In genomic region chr17:47605006-47605405, GRCh38 we compare ENCODE assay signal across 16 cellular contexts. TPM values are rescaled to one million over a fixed set of nuclear protein-coding genes. Genes with fewer than 3 reads are reported as not detected.
DNase-seq lines count a peak whose midpoint lies in the region; ATAC-seq and TF ChIP-seq lines count a peak whose summit lies in the region.
"Had no signal": no experiment of that assay in that cellular context is flagged by ENCODE, and none has a peak within 500 bp of the region (broad histone marks: within the 10 kb centered on the region; RNA-seq: fewer than 3 reads in every experiment).

No MANE protein-coding gene starts in this region.

- intact Hi-C loops in MCF 10A (cut with micrococcal nuclease), result no loop called here
- intact Hi-C loops in breast epithelium (cut with DNase I; ENCODE audit: low total_unique reads), result no loop called here
- intact Hi-C loops in stomach (cut with DNase I; ENCODE audit: low total_unique reads), result no loop called here

- no peak overlapping the region for H3K4me3 Mint-ChIP-seq in MCF 10A (ENCODE audit: unreplicated experiment)
- no peak overlapping the region for H3K4me3 Mint-ChIP-seq in glutamatergic neuron (ENCODE audit: unreplicated experiment)
- H3K4me3 Mint-ChIP-seq in natural killer cell treated with Interleukin-12 subunit alpha and Interleukin-12 subunit beta and Interleukin-15 and Interleukin-18, amount 100 ng/mL, for 72 hours, result no peak overlapping the region
- H3K4me3 Mint-ChIP-seq: CD4-positive, alpha-beta T cell had no signal

- H3K27ac ChIP-seq in breast epithelium, result no peak overlapping the region
- peak overlapping the region; percentile 3 for H3K27ac ChIP-seq in SK-N-MC
- peak overlapping the region in 3 of 5 donors; percentile 12 to 48 (median 27) for H3K27ac ChIP-seq in stomach
- H3K27ac ChIP-seq: epithelial cell of prostate, upper lobe of left lung had no signal

- CTCF ChIA-PET in MCF 10A (lab: Yijun Ruan, JAX), result interaction anchor here (0.6 to 4.3 kb wide), 5 partner anchors 10 to 604 kb away, joined by 3 to 24 read pairs (median 3); no protein-coding TSS in a partner anchor

- H3K36me3 Mint-ChIP-seq in MCF 10A (ENCODE audit: insufficient read depth, unreplicated experiment) (peaks cover 94% of the 10 kb centered on the region), glutamatergic neuron (ENCODE audit: unreplicated experiment) (no peaks in the 10 kb centered on the region)
- H3K36me3 Mint-ChIP-seq in natural killer cell treated with Interleukin-12 subunit alpha and Interleukin-12 subunit beta and Interleukin-15 and Interleukin-18, amount 100 ng/mL, for 72 hours, result peaks cover 22% of the 10 kb centered on the region

- TF ChIP-seq CTCF in MCF 10A (IDR thresholded peaks at IDR 0.05; ENCODE audit: unreplicated experiment), result no peak
- TF ChIP-seq CTCF in breast epithelium (IDR thresholded peaks at IDR 0.05), result no peak
- no peak for TF ChIP-seq CTCF in glutamatergic neuron (IDR thresholded peaks at IDR 0.05; ENCODE audit: partially characterized antibody, unreplicated experiment)
- no peak for TF ChIP-seq CTCF in stomach (IDR thresholded peaks at IDR 0.05)

- H3K36me3 ChIP-seq in breast epithelium (no peaks in the 10 kb centered on the region), SK-N-MC (ENCODE audit: insufficient read depth, low read length) (peaks cover 35% of the 10 kb centered on the region), stomach (peaks cover 42 to 98% (median 92%) of the 10 kb centered on the region in 4 donors)

- POLR2A ChIA-PET in MCF 10A (lab: Yijun Ruan, JAX), result interaction anchor here (0.7 to 1.4 kb wide), 3 partner anchors 9 to 14 kb away, joined by 3 read pairs; no protein-coding TSS in a partner anchor

- H3K27me3 ChIP-seq in breast epithelium (no peaks in the 10 kb centered on the region), stomach (no peaks in the 10 kb centered on the region)
- H3K27me3 ChIP-seq: upper lobe of left lung had no signal

- H3K4me3 ChIP-seq in breast epithelium (no peak overlapping the region), SK-N-MC (no peak overlapping the region), stomach (no peak overlapping the region)
- H3K4me3 ChIP-seq: coronary artery, HAP-1, upper lobe of left lung had no signal

- WGBS in stomach, 5 donors, result 52 to 77% (median 69%) methylated on average over 1 of the region's 1 CpG

- no peaks in the 10 kb centered on the region for H3K9me3 Mint-ChIP-seq in MCF 10A (ENCODE audit: unreplicated experiment)
- no peaks in the 10 kb centered on the region for H3K9me3 Mint-ChIP-seq in glutamatergic neuron (ENCODE audit: unreplicated experiment)
- H3K9me3 Mint-ChIP-seq in natural killer cell treated with Interleukin-12 subunit alpha and Interleukin-12 subunit beta and Interleukin-15 and Interleukin-18, amount 100 ng/mL, for 72 hours, result no peaks in the 10 kb centered on the region
- H3K9me3 Mint-ChIP-seq: CD4-positive, alpha-beta T cell had no signal

- no peak overlapping the region for H3K9ac ChIP-seq in SK-N-MC (ENCODE audit: insufficient read length)

- H3K4me1 ChIP-seq in breast epithelium, result no peaks in the 10 kb centered on the region
- H3K4me1 ChIP-seq in stomach, result peaks cover 0 to 32% (median 13%) of the 10 kb centered on the region in 4 donors
- H3K4me1 ChIP-seq: upper lobe of left lung had no signal

- no peak for TF ChIP-seq POLR2A in breast epithelium (IDR thresholded peaks at IDR 0.05)
- no peak for TF ChIP-seq POLR2A in stomach (IDR thresholded peaks at IDR 0.05)

- peak overlapping the region; percentile 36 for H3K27ac Mint-ChIP-seq in MCF 10A (ENCODE audit: low read depth, unreplicated experiment)
- H3K27ac Mint-ChIP-seq in glutamatergic neuron (ENCODE audit: unreplicated experiment), result peak overlapping the region; percentile 56
- H3K27ac Mint-ChIP-seq in natural killer cell treated with Interleukin-12 subunit alpha and Interleukin-12 subunit beta and Interleukin-15 and Interleukin-18, amount 100 ng/mL, for 72 hours, result no peak overlapping the region
- H3K27ac Mint-ChIP-seq: CD4-positive, alpha-beta T cell had no signal

- H3K27me3 Mint-ChIP-seq in MCF 10A (ENCODE audit: insufficient read depth, unreplicated experiment), result no peaks in the 10 kb centered on the region
- no peaks in the 10 kb centered on the region for H3K27me3 Mint-ChIP-seq in glutamatergic neuron (ENCODE audit: unreplicated experiment)
- H3K27me3 Mint-ChIP-seq in natural killer cell treated with Interleukin-12 subunit alpha and Interleukin-12 subunit beta and Interleukin-15 and Interleukin-18, amount 100 ng/mL, for 72 hours, result no peaks in the 10 kb centered on the region
- H3K27me3 Mint-ChIP-seq: CD4-positive, alpha-beta T cell had no signal

- no TSS peak for BruUV-seq in MCF 10A (replicated peaks; lab: Mats Ljungman, UMichigan)

- H3K9me3 ChIP-seq in breast epithelium, result no peaks in the 10 kb centered on the region
- H3K9me3 ChIP-seq in SK-N-MC (ENCODE audit: low read depth, low read length), result no peaks in the 10 kb centered on the region
- H3K9me3 ChIP-seq in stomach, result no peaks in the 10 kb centered on the region
- H3K9me3 ChIP-seq: HAP-1, upper lobe of left lung had no signal

- DNase-seq in MCF 10A (ENCODE audit: unreplicated experiment) (no peak), breast epithelium (ENCODE audit: low spot score in 2 of 2) (no peak), SK-N-MC (ENCODE audit: low read depth, low spot score) (no peak), glutamatergic neuron (no peak), stomach (no peak), DMS53 treated with DMSO at 0.1 percent for 48 hours (lab: John Stamatoyannopoulos, UW; ENCODE audit: unreplicated experiment) (no peak)
- no peak for DNase-seq in natural killer cell treated with Interleukin-12 subunit alpha and Interleukin-12 subunit beta and Interleukin-15 and Interleukin-18, amount 100 ng/mL, for 72 hours (ENCODE audit: low spot score)
- DNase-seq: anterior cingulate cortex; CD4-positive, alpha-beta T cell; NCI-H1417 treated with DMSO at 0.1 percent for 48 hours; stimulated activated CD4-positive, alpha-beta T cell treated with anti-CD3 and anti-CD28 coated beads, Interleukin-12 subunit alpha, Interleukin-12 subunit beta, amount 100 ng/mL, for 4 hours; upper lobe of left lung had no signal

- H3K4me1 Mint-ChIP-seq in MCF 10A (ENCODE audit: insufficient read depth, unreplicated experiment), result peaks cover 21% of the 10 kb centered on the region
- H3K4me1 Mint-ChIP-seq in glutamatergic neuron (ENCODE audit: low read depth, unreplicated experiment), result peaks cover 13% of the 10 kb centered on the region
- H3K4me1 Mint-ChIP-seq in natural killer cell treated with Interleukin-12 subunit alpha and Interleukin-12 subunit beta and Interleukin-15 and Interleukin-18, amount 100 ng/mL, for 72 hours (ENCODE audit: low read depth in 2 of 2), result peaks cover 2 to 5% of the 10 kb centered on the region in 2 donors

- no peak for ATAC-seq in GM21423 (IDR thresholded peaks at IDR 0.05; ENCODE audit: unreplicated experiment)
- no peak for ATAC-seq in natural killer cell treated with Interleukin-12 subunit alpha and Interleukin-12 subunit beta and Interleukin-15 and Interleukin-18, amount 100 ng/mL, for 72 hours

- TF ChIP-seq EP300 in stomach (IDR thresholded peaks at IDR 0.05), result no peak

RNA-seq across cellular contexts. Expression of gene KPNB1, which starts 44.7 kb away (rescaled TPM):
- total RNA-seq in MCF 10A (2022) (522 and 609 TPM in 2 replicates), breast epithelium (100 to 1,000 TPM; 148 to 238 (median 189) TPM), glutamatergic neuron (ENCODE audit: unreplicated experiment) (350 TPM), stomach (100 to 1,000 TPM; 155 to 669 (median 198) TPM)
- polyA plus RNA-seq in stomach, result 10 to 100 TPM; 32.5 to 49.9 (median 33.6) TPM
- 1,000 to 10,000 TPM in 1 of 2 donors, 100 to 1,000 TPM in 1; 665 to 1,039 TPM for total RNA-seq in natural killer cell treated with Interleukin-12 subunit alpha and Interleukin-12 subunit beta and Interleukin-15 and Interleukin-18, amount 100 ng/mL, for 72 hours

Comparison
In these comparisons a context has a peak if more than half of its experiments do, and no peak if none do; other contexts are left out.
1. H3K27ac Mint-ChIP-seq: peak in MCF 10A (single experiment) and glutamatergic neuron (single experiment); none in natural killer cell treated with Interleukin-12 subunit alpha and Interleukin-12 subunit beta and Interleukin-15 and Interleukin-18, amount 100 ng/mL, for 72 hours (0 of 2).
2. H3K27ac ChIP-seq: peak in SK-N-MC (single experiment) and stomach (3 of 5); none in breast epithelium (0 of 2).